Comparison of ENCODE assay signal across 8 cellular contexts in the genomic region with DNA sequence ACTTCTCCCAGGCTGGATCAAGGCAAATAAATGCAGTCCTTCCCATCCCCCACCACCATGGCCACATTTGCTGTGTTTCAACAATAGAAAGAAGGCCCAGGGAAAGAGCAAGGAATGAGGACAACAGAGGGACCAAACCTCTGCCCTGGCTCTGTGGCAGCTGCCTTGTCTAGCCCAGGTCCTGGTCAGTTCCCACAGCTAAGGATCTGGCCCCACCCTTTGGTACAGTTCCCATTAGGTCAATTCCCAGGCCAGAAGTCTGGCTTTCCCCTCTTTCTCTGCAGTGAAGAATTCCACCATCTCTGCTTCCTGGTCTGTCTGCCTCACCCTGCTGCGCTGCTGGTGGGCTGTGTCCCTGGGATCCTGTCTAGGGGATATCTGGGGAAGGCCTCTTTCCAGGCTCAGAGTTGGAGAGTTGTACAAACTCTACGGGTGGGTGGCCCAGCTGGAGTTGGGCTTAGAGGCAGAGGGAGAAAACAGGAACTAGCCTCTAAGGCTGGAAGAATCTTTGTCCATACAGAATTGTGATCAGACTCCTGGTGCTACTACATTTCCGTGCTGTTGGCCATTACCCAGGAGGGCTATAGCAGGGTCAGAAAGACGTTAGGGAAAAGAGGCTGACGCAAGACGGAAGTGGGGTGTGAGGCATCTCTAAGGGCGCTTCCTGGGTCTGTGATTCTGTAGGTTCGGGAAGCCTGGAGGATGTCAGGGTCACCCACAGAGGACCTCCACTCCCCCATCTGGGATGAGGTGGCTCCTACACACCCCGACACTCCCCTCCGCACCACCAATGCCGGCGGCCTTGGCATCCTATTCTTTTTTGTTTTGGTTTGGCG. TPM values are rescaled to one million over a fixed set of nuclear protein-coding genes. Genes with fewer than 3 reads are reported as not detected.
DNase-seq lines count a peak whose midpoint lies in the region; ATAC-seq and TF ChIP-seq lines count a peak whose summit lies in the region.

No MANE protein-coding gene starts in this region.

- ATAC-seq in left lung (peak; percentile 12), GM21447 (IDR thresholded peaks at IDR 0.05; ENCODE audit: unreplicated experiment) (no peak), HG03097 (IDR thresholded peaks at IDR 0.05; ENCODE audit: low FRiP score, unreplicated experiment) (no peak)

- in situ Hi-C loops in brain microvascular endothelial cell (cut with HindIII; ENCODE audit: low pct_ligation_motif_present, low sequenced_read_pairs) = loop anchor here (25.0 kb wide), 1 partner anchor 186 kb away; no protein-coding TSS in a partner anchor

- TF ChIP-seq CTCF in brain microvascular endothelial cell (IDR thresholded peaks at IDR 0.05; ENCODE audit: low read depth, low read length, missing control alignments) (no peak), left lung (IDR thresholded peaks at IDR 0.05) (no peak)

- peaks cover 29 to 71% of the 10 kb centered on the region in 2 donors for H3K4me1 ChIP-seq in left lung

- H3K27me3 ChIP-seq in brain microvascular endothelial cell (replicated peaks) (no peaks in the 10 kb centered on the region), left lung (no peaks in the 10 kb centered on the region)

- intact Hi-C loops in left lung (cut with DNase I) = no loop called here

- H3K36me3 ChIP-seq in KOPT-K1 (ENCODE audit: insufficient read depth, low read length) (peaks cover 25% of the 10 kb centered on the region; the same call in 1 of the 2 replicates), brain microvascular endothelial cell (replicated peaks) (peaks cover 14% of the 10 kb centered on the region), left lung (peaks cover 0 to 15% of the 10 kb centered on the region in 2 donors)

- H3K9me3 ChIP-seq in KOPT-K1 (ENCODE audit: insufficient read depth, low read length, poor library complexity, severe bottlenecking) (no peaks in the 10 kb centered on the region), left lung (no peaks in the 10 kb centered on the region)

- DNase-seq in C1 segment of cervical spinal cord (lab: John Stamatoyannopoulos, UW) = peak in 8 of 14 donors; percentile 57 to 76 (median 66)
- peak; percentile 57 for DNase-seq in brain microvascular endothelial cell
- no peak for DNase-seq in left lung
- DNase-seq in substantia nigra (lab: John Stamatoyannopoulos, UW) = peak in 32 of 49 donors; percentile 26 to 85 (median 54)
- DNase-seq in NCI-H524 (lab: John Stamatoyannopoulos, UW) = no peak

- H3K27ac ChIP-seq in KOPT-K1 (ENCODE audit: low read depth, low read length, poor library complexity, severe bottlenecking) = peak overlapping the region; percentile 83
- peak overlapping the region; percentile 93 for H3K27ac ChIP-seq in brain microvascular endothelial cell
- H3K27ac ChIP-seq in left lung = peak overlapping the region; percentile 89 to 98
- peak overlapping the region; percentile 100 for H3K27ac ChIP-seq in substantia nigra (ENCODE audit: low read depth, low read length, poor library complexity, severe bottlenecking)

- H3K4me3 ChIP-seq in brain microvascular endothelial cell (ENCODE audit: low read depth, low read length) (peak overlapping the region; percentile 85), left lung (peak overlapping the region; percentile 71 to 76)

RNA-seq across cellular contexts. Expression of gene NDUFS2, which starts 1.0 kb away (rescaled TPM):
- 10 to 100 TPM; 67.7 to 78.6 TPM for total RNA-seq in left lung

RNA-seq across cellular contexts. Expression of gene ADAMTS4, which starts 2.4 kb away (rescaled TPM):
- total RNA-seq in left lung = 10 to 100 TPM; 13.4 to 15.4 TPM

RNA-seq across cellular contexts. Expression of gene FCER1G, which starts 13.9 kb away (rescaled TPM):
- total RNA-seq in left lung = 100 to 1,000 TPM; 102 to 329 TPM

RNA-seq across cellular contexts. Expression of gene APOA2, which starts 22.2 kb away (rescaled TPM):
- total RNA-seq in left lung = not detected

RNA-seq across cellular contexts. Expression of gene B4GALT3, which starts 23.9 kb away (rescaled TPM):
- total RNA-seq in left lung = 10 to 100 TPM; 35.3 to 35.8 TPM

Comparison
In these comparisons a context has a peak if more than half of its experiments do, and no peak if none do; other contexts are left out.
1. DNase-seq: peak in C1 segment of cervical spinal cord (8 of 14), brain microvascular endothelial cell (single experiment) and substantia nigra (32 of 49); none in left lung (0 of 2) and NCI-H524 (0 of 2).
2. Peak in every context shown above with its lines, with median percentiles within 50 percentile points of each other: H3K27ac ChIP-seq.